Comparison of ENCODE assay signal across 9 cellular contexts in genomic region chr1:3543076-3544049, GRCh38.
A peak's percentile ranks its signal among the peaks of the same experiment; 100 is the strongest.
DNase-seq lines count a peak whose midpoint lies in the region; ATAC-seq and TF ChIP-seq lines count a peak whose summit lies in the region.
"Had no signal": no experiment of that assay in that cellular context is flagged by ENCODE, and none has a peak within 500 bp of the region (broad histone marks: within the 10 kb centered on the region; RNA-seq: fewer than 3 reads in every experiment).

No MANE protein-coding gene starts in this region.

- no peak for TF ChIP-seq CTCF in endodermal cell (conservative IDR thresholded peaks at IDR 0.05)
- no peak for TF ChIP-seq CTCF in lung (IDR thresholded peaks at IDR 0.05; ENCODE audit: control extremely low read depth, extremely low read depth)

- H3K9ac ChIP-seq in endodermal cell (ENCODE audit: extremely low read depth, low read length, poor library complexity, severe bottlenecking), result no peak overlapping the region

- peaks cover 2% of the 10 kb centered on the region for H3K4me1 Mint-ChIP-seq in endodermal cell
- no peaks in the 10 kb centered on the region for H3K4me1 Mint-ChIP-seq in activated naive CD4-positive, alpha-beta T cell treated with anti-CD3 and anti-CD28 coated beads, Interleukin-2, amount 10 ng/mL, durations not matched to agents 7 days and 5 days

- H3K4me3 ChIP-seq in endodermal cell (ENCODE audit: low read length), result no peak overlapping the region
- no peak overlapping the region for H3K4me3 ChIP-seq in lung

- no peaks in the 10 kb centered on the region for H3K36me3 ChIP-seq in endodermal cell (ENCODE audit: control insufficient read depth, insufficient read depth, low read length)
- H3K36me3 ChIP-seq in lung (ENCODE audit: control insufficient read depth in 2 of 2, insufficient read depth in 2 of 2, low read length in 2 of 2), result no peaks in the 10 kb centered on the region

- H3K4me1 ChIP-seq in endodermal cell (ENCODE audit: control insufficient read depth, insufficient read depth, low read length), result no peaks in the 10 kb centered on the region
- peaks cover 0 to 7% of the 10 kb centered on the region in 2 donors for H3K4me1 ChIP-seq in lung (ENCODE audit: control insufficient read depth in 2 of 2, insufficient read depth in 2 of 2, low read length in 2 of 2)

- peak; percentile 62 for DNase-seq in LHCN-M2 (ENCODE audit: low read depth)
- DNase-seq in endodermal cell, result peak; percentile 81
- DNase-seq in lung (ENCODE audit: low spot score), result peak; percentile 34
- DNase-seq in SIG-M5 treated with dmso at 0.1 percent for 504 hours (lab: John Stamatoyannopoulos, UW; ENCODE audit: unreplicated experiment), result no peak
- DNase-seq in activated CD4-positive, CD25-positive, alpha-beta regulatory T cell (lab: John Stamatoyannopoulos, UW), result no peak
- DNase-seq in activated naive CD4-positive, alpha-beta T cell treated with anti-CD3 and anti-CD28 coated beads, Interleukin-2, amount 10 ng/mL, durations not matched to agents 7 days and 5 days, result no peak
- DNase-seq: NCI-H526 treated with DMSO at 0.1 percent for 48 hours, posterior cingulate gyrus had no signal

- H3K9me3 Mint-ChIP-seq in endodermal cell, result no peaks in the 10 kb centered on the region
- no peaks in the 10 kb centered on the region for H3K9me3 Mint-ChIP-seq in activated naive CD4-positive, alpha-beta T cell treated with anti-CD3 and anti-CD28 coated beads, Interleukin-2, amount 10 ng/mL, durations not matched to agents 7 days and 5 days

- H3K27me3 ChIP-seq in endodermal cell (ENCODE audit: control insufficient read depth, insufficient read depth, low read length, poor library complexity, severe bottlenecking) (no peaks in the 10 kb centered on the region), lung (ENCODE audit: control insufficient read depth, insufficient read depth) (no peaks in the 10 kb centered on the region)

- H3K9me3 ChIP-seq in endodermal cell (ENCODE audit: control insufficient read depth, low read length), result no peaks in the 10 kb centered on the region
- no peaks in the 10 kb centered on the region for H3K9me3 ChIP-seq in lung (ENCODE audit: control insufficient read depth in 2 of 2, insufficient read depth in 1 of 2, low read length in 1 of 2)

- no peak overlapping the region for H3K4me3 Mint-ChIP-seq in endodermal cell
- H3K4me3 Mint-ChIP-seq in activated naive CD4-positive, alpha-beta T cell treated with anti-CD3 and anti-CD28 coated beads, Interleukin-2, amount 10 ng/mL, durations not matched to agents 7 days and 5 days, result no peak overlapping the region

- CTCF ChIA-PET in activated naive CD4-positive, alpha-beta T cell treated with anti-CD3 and anti-CD28 coated beads, Interleukin-2, amount 10 ng/mL, durations not matched to agents 7 days and 5 days (lab: Charles Lee), result interaction anchor here (0.9 kb wide), 1 partner anchor 25 kb away, joined by 3 read pairs; no protein-coding TSS in a partner anchor

- no peak overlapping the region for H3K27ac Mint-ChIP-seq in endodermal cell
- H3K27ac Mint-ChIP-seq in activated naive CD4-positive, alpha-beta T cell treated with anti-CD3 and anti-CD28 coated beads, Interleukin-2, amount 10 ng/mL, durations not matched to agents 7 days and 5 days, result no peak overlapping the region

- H3K27ac ChIP-seq in endodermal cell (ENCODE audit: low read depth, low read length) (no peak overlapping the region), lung (ENCODE audit: low read depth in 1 of 2, low read length in 1 of 2) (peak overlapping the region in 1 of 2 donors; percentile 62)

- 56 to 73% methylated on average over 23 to 51 of the region's 51 CpGs for whole genome bisulfite sequencing in endodermal cell (ENCODE audit: insufficient coverage in 1 of 2, insufficient read length in 1 of 2), 2 experiments
- WGBS in lung, 2 donors, result 80 to 92% methylated on average over 49 to 51 of the region's 51 CpGs

- H3K36me3 Mint-ChIP-seq in endodermal cell (ENCODE audit: low read depth), result no peaks in the 10 kb centered on the region
- H3K36me3 Mint-ChIP-seq in activated naive CD4-positive, alpha-beta T cell treated with anti-CD3 and anti-CD28 coated beads, Interleukin-2, amount 10 ng/mL, durations not matched to agents 7 days and 5 days, result no peaks in the 10 kb centered on the region

- H3K27me3 Mint-ChIP-seq in endodermal cell (ENCODE audit: insufficient read depth), result no peaks in the 10 kb centered on the region
- H3K27me3 Mint-ChIP-seq in activated naive CD4-positive, alpha-beta T cell treated with anti-CD3 and anti-CD28 coated beads, Interleukin-2, amount 10 ng/mL, durations not matched to agents 7 days and 5 days, result peaks cover 5% of the 10 kb centered on the region

- no peak for ATAC-seq in lung (ENCODE audit: insufficient read depth, low FRiP score)
- ATAC-seq in HG03045 (IDR thresholded peaks at IDR 0.05; ENCODE audit: unreplicated experiment), result no peak

Comparison
In these comparisons a context has a peak if more than half of its experiments do, and no peak if none do; other contexts are left out.
1. DNase-seq: peak in LHCN-M2 (single experiment), endodermal cell (single experiment) and lung (single experiment); none in SIG-M5 treated with dmso at 0.1 percent for 504 hours (single experiment), activated CD4-positive, CD25-positive, alpha-beta regulatory T cell (0 of 4) and activated naive CD4-positive, alpha-beta T cell treated with anti-CD3 and anti-CD28 coated beads, Interleukin-2, amount 10 ng/mL, durations not matched to agents 7 days and 5 days (single experiment).